1 cellular context compared by ENCODE assay signal in the genomic region with DNA sequence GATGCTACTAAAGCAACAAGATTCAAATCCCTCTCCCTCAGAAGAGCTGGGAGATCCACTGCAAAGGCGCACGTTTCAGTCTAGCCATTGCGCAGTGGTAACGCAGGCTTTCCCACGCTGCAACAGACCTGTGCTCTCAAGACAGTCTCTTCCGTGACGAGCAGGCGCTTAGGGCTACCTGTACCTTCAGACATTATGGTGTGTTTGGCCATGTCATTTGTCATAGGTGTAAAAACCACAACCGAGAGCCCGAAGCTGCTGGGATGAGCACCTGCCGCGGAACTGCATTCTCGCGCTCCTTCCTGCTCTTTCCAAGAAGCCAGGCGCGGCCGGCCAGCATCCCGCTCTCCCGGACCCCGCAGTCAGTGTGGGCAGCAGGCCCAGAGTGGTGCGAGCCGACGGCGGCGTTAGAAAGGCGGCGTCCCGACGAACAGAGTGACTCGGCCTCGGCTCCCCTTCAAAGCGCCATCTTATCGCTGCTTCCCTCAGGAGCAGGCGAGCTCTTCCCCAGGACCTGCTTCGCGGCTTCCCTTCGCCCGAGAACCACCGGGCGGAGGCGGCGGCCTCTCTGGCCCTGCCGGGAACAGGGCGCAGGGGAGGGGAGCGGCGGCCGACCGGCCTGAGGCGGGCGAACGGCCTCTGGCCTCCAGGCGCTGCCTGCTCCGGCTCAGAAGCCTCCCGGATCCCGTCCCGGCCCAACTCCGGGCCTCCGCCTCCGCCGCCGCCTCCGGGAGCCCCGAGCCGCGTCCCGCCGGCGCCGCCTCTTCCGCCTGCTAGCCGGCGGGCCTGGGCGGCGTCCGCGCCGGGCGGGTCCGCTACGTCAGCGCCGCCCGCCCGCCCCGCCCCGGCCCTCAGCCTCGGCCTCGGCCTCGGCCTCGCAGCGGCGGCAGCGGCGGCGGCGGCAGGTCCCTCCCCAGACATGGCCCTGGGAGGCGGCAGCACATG.
A peak's percentile ranks its signal among the peaks of the same experiment; 100 is the strongest.
TF ChIP-seq lines count a peak whose summit lies in the region.

A gene with protein sequence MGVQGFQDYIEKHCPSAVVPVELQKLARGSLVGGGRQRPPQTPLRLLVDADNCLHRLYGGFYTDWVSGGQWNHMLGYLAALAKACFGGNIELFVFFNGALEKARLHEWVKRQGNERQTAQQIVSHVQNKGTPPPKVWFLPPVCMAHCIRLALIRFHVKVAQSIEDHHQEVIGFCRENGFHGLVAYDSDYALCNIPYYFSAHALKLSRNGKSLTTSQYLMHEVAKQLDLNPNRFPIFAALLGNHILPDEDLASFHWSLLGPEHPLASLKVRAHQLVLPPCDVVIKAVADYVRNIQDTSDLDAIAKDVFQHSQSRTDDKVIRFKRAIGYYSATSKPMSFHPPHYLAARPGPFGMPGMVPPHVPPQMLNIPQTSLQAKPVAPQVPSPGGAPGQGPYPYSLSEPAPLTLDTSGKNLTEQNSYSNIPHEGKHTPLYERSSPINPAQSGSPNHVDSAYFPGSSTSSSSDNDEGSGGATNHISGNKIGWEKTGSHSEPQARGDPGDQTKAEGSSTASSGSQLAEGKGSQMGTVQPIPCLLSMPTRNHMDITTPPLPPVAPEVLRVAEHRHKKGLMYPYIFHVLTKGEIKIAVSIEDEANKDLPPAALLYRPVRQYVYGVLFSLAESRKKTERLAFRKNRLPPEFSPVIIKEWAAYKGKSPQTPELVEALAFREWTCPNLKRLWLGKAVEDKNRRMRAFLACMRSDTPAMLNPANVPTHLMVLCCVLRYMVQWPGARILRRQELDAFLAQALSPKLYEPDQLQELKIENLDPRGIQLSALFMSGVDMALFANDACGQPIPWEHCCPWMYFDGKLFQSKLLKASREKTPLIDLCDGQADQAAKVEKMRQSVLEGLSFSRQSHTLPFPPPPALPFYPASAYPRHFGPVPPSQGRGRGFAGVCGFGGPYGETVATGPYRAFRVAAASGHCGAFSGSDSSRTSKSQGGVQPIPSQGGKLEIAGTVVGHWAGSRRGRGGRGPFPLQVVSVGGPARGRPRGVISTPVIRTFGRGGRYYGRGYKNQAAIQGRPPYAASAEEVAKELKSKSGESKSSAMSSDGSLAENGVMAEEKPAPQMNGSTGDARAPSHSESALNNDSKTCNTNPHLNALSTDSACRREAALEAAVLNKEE (plus strand): TSS at position 869 of the 945 bp plus-strand sequence. CDS start 231 bp downstream, outside the sequence.

TF ChIP-seq in HepG2, 621 proteins besides CTCF, POLR2A, EP300 and RAD21 (continued from another document and continues in another):
- TF ChIP-seq ZNF318 (CRISPR knock-in tag; IDR thresholded peaks at IDR 0.05), result no peak
- TF ChIP-seq FOSL1 (CRISPR knock-in tag; IDR thresholded peaks at IDR 0.05; ENCODE audit: borderline replicate concordance), result no peak
- TF ChIP-seq NFKBIZ (CRISPR knock-in tag; IDR thresholded peaks at IDR 0.05), result no peak; the same call in 1 of the 2 replicates
- peak; percentile 42; the same call in 1 of the 2 replicates for TF ChIP-seq ZNF724P (CRISPR knock-in tag; IDR thresholded peaks at IDR 0.05; ENCODE audit: borderline replicate concordance)
- TF ChIP-seq, protein P1, sequence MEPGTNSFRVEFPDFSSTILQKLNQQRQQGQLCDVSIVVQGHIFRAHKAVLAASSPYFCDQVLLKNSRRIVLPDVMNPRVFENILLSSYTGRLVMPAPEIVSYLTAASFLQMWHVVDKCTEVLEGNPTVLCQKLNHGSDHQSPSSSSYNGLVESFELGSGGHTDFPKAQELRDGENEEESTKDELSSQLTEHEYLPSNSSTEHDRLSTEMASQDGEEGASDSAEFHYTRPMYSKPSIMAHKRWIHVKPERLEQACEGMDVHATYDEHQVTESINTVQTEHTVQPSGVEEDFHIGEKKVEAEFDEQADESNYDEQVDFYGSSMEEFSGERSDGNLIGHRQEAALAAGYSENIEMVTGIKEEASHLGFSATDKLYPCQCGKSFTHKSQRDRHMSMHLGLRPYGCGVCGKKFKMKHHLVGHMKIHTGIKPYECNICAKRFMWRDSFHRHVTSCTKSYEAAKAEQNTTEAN (CRISPR knock-in tag; conservative IDR thresholded peaks at IDR 0.05), result no peak; the same call in 1 of the 2 replicates
- no peak for TF ChIP-seq ZNF646 (CRISPR knock-in tag; IDR thresholded peaks at IDR 0.05)
- no peak for TF ChIP-seq ZFP36L2 (CRISPR knock-in tag; IDR thresholded peaks at IDR 0.05)
- TF ChIP-seq BHLHE40 (IDR thresholded peaks at IDR 0.05; ENCODE audit: low read length), result no peak
- no peak for TF ChIP-seq ZNF317 (CRISPR knock-in tag; IDR thresholded peaks at IDR 0.05)
- TF ChIP-seq, protein P2, sequence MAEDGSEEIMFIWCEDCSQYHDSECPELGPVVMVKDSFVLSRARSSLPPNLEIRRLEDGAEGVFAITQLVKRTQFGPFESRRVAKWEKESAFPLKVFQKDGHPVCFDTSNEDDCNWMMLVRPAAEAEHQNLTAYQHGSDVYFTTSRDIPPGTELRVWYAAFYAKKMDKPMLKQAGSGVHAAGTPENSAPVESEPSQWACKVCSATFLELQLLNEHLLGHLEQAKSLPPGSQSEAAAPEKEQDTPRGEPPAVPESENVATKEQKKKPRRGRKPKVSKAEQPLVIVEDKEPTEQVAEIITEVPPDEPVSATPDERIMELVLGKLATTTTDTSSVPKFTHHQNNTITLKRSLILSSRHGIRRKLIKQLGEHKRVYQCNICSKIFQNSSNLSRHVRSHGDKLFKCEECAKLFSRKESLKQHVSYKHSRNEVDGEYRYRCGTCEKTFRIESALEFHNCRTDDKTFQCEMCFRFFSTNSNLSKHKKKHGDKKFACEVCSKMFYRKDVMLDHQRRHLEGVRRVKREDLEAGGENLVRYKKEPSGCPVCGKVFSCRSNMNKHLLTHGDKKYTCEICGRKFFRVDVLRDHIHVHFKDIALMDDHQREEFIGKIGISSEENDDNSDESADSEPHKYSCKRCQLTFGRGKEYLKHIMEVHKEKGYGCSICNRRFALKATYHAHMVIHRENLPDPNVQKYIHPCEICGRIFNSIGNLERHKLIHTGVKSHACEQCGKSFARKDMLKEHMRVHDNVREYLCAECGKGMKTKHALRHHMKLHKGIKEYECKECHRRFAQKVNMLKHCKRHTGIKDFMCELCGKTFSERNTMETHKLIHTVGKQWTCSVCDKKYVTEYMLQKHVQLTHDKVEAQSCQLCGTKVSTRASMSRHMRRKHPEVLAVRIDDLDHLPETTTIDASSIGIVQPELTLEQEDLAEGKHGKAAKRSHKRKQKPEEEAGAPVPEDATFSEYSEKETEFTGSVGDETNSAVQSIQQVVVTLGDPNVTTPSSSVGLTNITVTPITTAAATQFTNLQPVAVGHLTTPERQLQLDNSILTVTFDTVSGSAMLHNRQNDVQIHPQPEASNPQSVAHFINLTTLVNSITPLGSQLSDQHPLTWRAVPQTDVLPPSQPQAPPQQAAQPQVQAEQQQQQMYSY (CRISPR knock-in tag; IDR thresholded peaks at IDR 0.05), result peak; percentile 86
- TF ChIP-seq ZNF883 (CRISPR knock-in tag; IDR thresholded peaks at IDR 0.05; ENCODE audit: not compliant biosample characterization), result no peak
- no peak for TF ChIP-seq IKZF1 (IDR thresholded peaks at IDR 0.05)
- no peak for TF ChIP-seq FOXK1 (CRISPR knock-in tag; IDR thresholded peaks at IDR 0.05; ENCODE audit: borderline replicate concordance, low read depth)
- no peak for TF ChIP-seq ZBTB21 (CRISPR knock-in tag; IDR thresholded peaks at IDR 0.05)
- TF ChIP-seq ZKSCAN5 (CRISPR knock-in tag; IDR thresholded peaks at IDR 0.05), result no peak
